ENCODE assay signal across 8 cellular contexts in genomic region chr5:56026863-56027300, GRCh38. TPM values are rescaled to one million over a fixed set of nuclear protein-coding genes. Genes with fewer than 3 reads are reported as not detected.
A peak's percentile ranks its signal among the peaks of the same experiment; 100 is the strongest.
DNase-seq lines count a peak whose midpoint lies in the region; ATAC-seq and TF ChIP-seq lines count a peak whose summit lies in the region.

No MANE protein-coding gene starts in this region.

- H3K4me1 ChIP-seq in effector memory CD4-positive, alpha-beta T cell (ENCODE audit: control insufficient read depth, insufficient read depth, low read length, poor library complexity, severe bottlenecking), result no peaks in the 10 kb centered on the region
- H3K4me1 ChIP-seq in stomach, result peaks cover 0 to 14% (median 11%) of the 10 kb centered on the region in 4 donors

- DNase-seq in GM04503 (ENCODE audit: low read depth), result peak; percentile 56
- peak; percentile 71 for DNase-seq in HT1080 (ENCODE audit: low read depth)
- DNase-seq in fibroblast of gingiva (ENCODE audit: low read depth), result peak; percentile 96
- no peak for DNase-seq in ureter (ENCODE audit: low spot score)
- DNase-seq in effector memory CD4-positive, alpha-beta T cell, result no peak
- DNase-seq in NCI-H2081 treated with DMSO at 0.1 percent for 48 hours (lab: John Stamatoyannopoulos, UW), result no peak
- DNase-seq in stomach, result no peak

- intact Hi-C loops in stomach (cut with DNase I; ENCODE audit: low total_unique reads), result no loop called here

- no peak overlapping the region for H3K27ac ChIP-seq in effector memory CD4-positive, alpha-beta T cell (ENCODE audit: insufficient read depth, low read length, poor library complexity, severe bottlenecking)
- H3K27ac ChIP-seq in stomach, result no peak overlapping the region

- H3K27me3 ChIP-seq in effector memory CD4-positive, alpha-beta T cell (replicated peaks; ENCODE audit: control insufficient read depth, insufficient read depth, low read length, poor library complexity, severe bottlenecking), result no peaks in the 10 kb centered on the region
- H3K27me3 ChIP-seq in stomach, result no peaks in the 10 kb centered on the region

- 58 to 88% (median 80%) methylated on average over 3 of the region's 3 CpGs for WGBS in stomach, 5 donors

- TF ChIP-seq CTCF in stomach (IDR thresholded peaks at IDR 0.05), result no peak

- TF ChIP-seq POLR2A in stomach (IDR thresholded peaks at IDR 0.05), result no peak

- H3K9me3 ChIP-seq in effector memory CD4-positive, alpha-beta T cell (ENCODE audit: control insufficient read depth, low read length), result no peaks in the 10 kb centered on the region
- no peaks in the 10 kb centered on the region for H3K9me3 ChIP-seq in stomach

- H3K4me3 ChIP-seq in effector memory CD4-positive, alpha-beta T cell (ENCODE audit: insufficient read depth, low read depth, low read length, poor library complexity, severe bottlenecking), result no peak overlapping the region
- H3K4me3 ChIP-seq in stomach, result no peak overlapping the region

- ATAC-seq in GM21515 (IDR thresholded peaks at IDR 0.05; ENCODE audit: unreplicated experiment), result peak; percentile 83

- TF ChIP-seq EP300 in stomach (IDR thresholded peaks at IDR 0.05), result no peak

- no peaks in the 10 kb centered on the region for H3K36me3 ChIP-seq in effector memory CD4-positive, alpha-beta T cell (ENCODE audit: control insufficient read depth, insufficient read depth, low read length)
- H3K36me3 ChIP-seq in stomach, result no peaks in the 10 kb centered on the region

RNA-seq across cellular contexts. Expression of gene IL6ST, which starts 32.1 kb away (rescaled TPM):
- 65.5 and 65.6 TPM in 2 replicates for total RNA-seq in HT1080 (2014; rRNA removed; shearing (Covaris generic))
- 43.4 and 48.9 TPM in 2 replicates for polyA plus RNA-seq in HT1080 (2015; cell fraction: cytosol; rRNA removed)
- polyA plus RNA-seq in HT1080 (2015; cell fraction: nucleus; rRNA removed), result 46.5 and 57.0 TPM in 2 replicates
- 255 TPM for total RNA-seq in ureter
- total RNA-seq in stomach, result 100 to 1,000 TPM in 3 of 5 donors, 10 to 100 TPM in 2; 33.0 to 466 (median 214) TPM
- polyA plus RNA-seq in stomach, result 10 to 100 TPM; 18.5 to 22.4 (median 21.8) TPM

Comparison
In these comparisons a context has a peak if more than half of its experiments do, and no peak if none do; other contexts are left out.
1. DNase-seq: peak in GM04503 (single experiment), HT1080 (single experiment) and fibroblast of gingiva (single experiment); none in ureter (single experiment), effector memory CD4-positive, alpha-beta T cell (0 of 3), NCI-H2081 treated with DMSO at 0.1 percent for 48 hours (single experiment) and stomach (single experiment).